Comparison of ENCODE assay signal across 14 cellular contexts in genomic region chr16:48720266-48720665, GRCh38.
A peak's percentile ranks its signal among the peaks of the same experiment; 100 is the strongest.
DNase-seq lines count a peak whose midpoint lies in the region; ATAC-seq, FAIRE-seq and TF ChIP-seq lines count a peak whose summit lies in the region.
"Had no signal": no experiment of that assay in that cellular context is flagged by ENCODE, and none has a peak within 500 bp of the region (broad histone marks: within the 10 kb centered on the region; RNA-seq: fewer than 3 reads in every experiment).

No MANE protein-coding gene starts in this region.

- H3K36me3 ChIP-seq in body of pancreas (replicated peaks in 1 of 2; ENCODE audit: insufficient read depth in 1 of 2, low read depth in 2 of 2), result no peaks in the 10 kb centered on the region
- H3K36me3 ChIP-seq: BLaER1 treated with 17β-estradiol and CSF1 and Interleukin-3, amounts not matched to agents 10 nM and 100 nM; upper lobe of left lung had no signal

- intact Hi-C loops in body of pancreas (cut with DNase I), result no loop called here

- H3K4me1 ChIP-seq in body of pancreas, result no peaks in the 10 kb centered on the region
- H3K4me1 ChIP-seq: BLaER1 treated with 17β-estradiol and CSF1 and Interleukin-3, amounts not matched to agents 10 nM and 100 nM; upper lobe of left lung had no signal

- DNase-seq in ACHN (peak; percentile 48), H54 (ENCODE audit: insufficient read length, low spot score) (peak; percentile 4), RPMI7951 (ENCODE audit: low read depth) (peak; percentile 9), fibroblast of mammary gland (ENCODE audit: low read depth) (peak; percentile 1), body of pancreas (no peak), GOT3 (lab: John Stamatoyannopoulos, UW) (no peak), NCI-H1436 treated with DMSO at 0.1 percent for 48 hours (lab: John Stamatoyannopoulos, UW) (no peak)
- DNase-seq: NCI-H146, small intestine, T-helper 9 cell, upper lobe of left lung had no signal

- in situ Hi-C loops in ACHN (cut with HindIII; ENCODE audit: low pct_ligation_motif_present, low pct_unique_long_range_greater_than_20kb, low sequenced_read_pairs), result no loop called here

- 11 to 20% methylated on average over 9 of the region's 9 CpGs for WGBS in body of pancreas, 2 donors

- H3K27ac ChIP-seq in body of pancreas, result no peak overlapping the region
- H3K27ac ChIP-seq: BLaER1 treated with 17β-estradiol and CSF1 and Interleukin-3, amounts not matched to agents 10 nM and 100 nM; epithelial cell of prostate; upper lobe of left lung had no signal

- TF ChIP-seq CTCF in fibroblast of mammary gland (conservative IDR thresholded peaks at IDR 0.05; ENCODE audit: control insufficient read depth, insufficient read depth, low read depth, low read length), result no peak
- no peak for TF ChIP-seq CTCF in body of pancreas (IDR thresholded peaks at IDR 0.05)

- TF ChIP-seq POLR2A in H54 (IDR thresholded peaks at IDR 0.05; ENCODE audit: low read depth, low read length), result no peak
- no peak for TF ChIP-seq POLR2A in body of pancreas (IDR thresholded peaks at IDR 0.05)

- no peak for FAIRE-seq in H54 (lab: Jason Lieb, UNC)
- FAIRE-seq: small intestine had no signal

- no peak overlapping the region for H3K4me3 ChIP-seq in fibroblast of mammary gland (ENCODE audit: control insufficient read depth, low read depth, low read length)
- no peak overlapping the region for H3K4me3 ChIP-seq in body of pancreas
- H3K4me3 ChIP-seq: BLaER1 treated with 17β-estradiol and CSF1 and Interleukin-3, amounts not matched to agents 10 nM and 100 nM; upper lobe of left lung had no signal

- H3K27me3 ChIP-seq in body of pancreas, result no peaks in the 10 kb centered on the region
- H3K27me3 ChIP-seq: BLaER1 treated with 17β-estradiol and CSF1 and Interleukin-3, amounts not matched to agents 10 nM and 100 nM; upper lobe of left lung had no signal

- ATAC-seq in body of pancreas (no peak), HG02973 (IDR thresholded peaks at IDR 0.05; ENCODE audit: unreplicated experiment) (no peak)

- no peaks in the 10 kb centered on the region for H3K9me3 ChIP-seq in body of pancreas
- H3K9me3 ChIP-seq: upper lobe of left lung had no signal

Comparison
In these comparisons a context has a peak if more than half of its experiments do, and no peak if none do; other contexts are left out.
1. DNase-seq: peak in ACHN (single experiment), H54 (single experiment), RPMI7951 (single experiment) and fibroblast of mammary gland (single experiment); none in body of pancreas (0 of 4), GOT3 (single experiment) and NCI-H1436 treated with DMSO at 0.1 percent for 48 hours (single experiment).